In the genomic region with DNA sequence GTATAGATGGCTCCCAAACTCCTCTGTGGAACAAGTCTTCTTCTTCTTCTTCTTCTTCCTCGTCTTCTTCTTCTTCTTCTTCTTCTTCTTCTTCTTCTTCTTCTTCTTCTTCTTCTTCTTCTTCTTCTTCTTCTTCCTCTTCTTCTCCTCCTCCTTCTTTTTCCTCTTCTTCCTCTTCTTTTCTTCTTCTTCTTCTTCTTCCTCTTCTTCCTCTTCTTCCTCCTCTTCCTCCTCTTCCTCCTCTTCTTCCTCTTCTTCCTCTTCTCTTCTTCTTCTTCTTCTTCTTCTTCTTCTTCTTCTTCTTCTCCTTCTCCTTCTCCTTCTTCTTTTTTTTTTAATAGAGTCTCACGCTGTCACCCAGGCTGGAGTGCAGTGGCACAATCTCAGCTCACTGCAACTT, we compare ENCODE assay signal across 2 cellular contexts. TPM values are rescaled to one million over a fixed set of nuclear protein-coding genes. Genes with fewer than 3 reads are reported as not detected.
"Had no signal": no experiment of that assay in that cellular context is flagged by ENCODE, and none has a peak within 500 bp of the region (broad histone marks: within the 10 kb centered on the region; RNA-seq: fewer than 3 reads in every experiment).

No MANE protein-coding gene starts in this region.

RNA-seq across cellular contexts. Expression of a gene that starts 3.4 kb away (rescaled TPM):
- total RNA-seq: G401, GM12878 had no signal
